ENCODE assay signal across 19 cellular contexts in the genomic region with DNA sequence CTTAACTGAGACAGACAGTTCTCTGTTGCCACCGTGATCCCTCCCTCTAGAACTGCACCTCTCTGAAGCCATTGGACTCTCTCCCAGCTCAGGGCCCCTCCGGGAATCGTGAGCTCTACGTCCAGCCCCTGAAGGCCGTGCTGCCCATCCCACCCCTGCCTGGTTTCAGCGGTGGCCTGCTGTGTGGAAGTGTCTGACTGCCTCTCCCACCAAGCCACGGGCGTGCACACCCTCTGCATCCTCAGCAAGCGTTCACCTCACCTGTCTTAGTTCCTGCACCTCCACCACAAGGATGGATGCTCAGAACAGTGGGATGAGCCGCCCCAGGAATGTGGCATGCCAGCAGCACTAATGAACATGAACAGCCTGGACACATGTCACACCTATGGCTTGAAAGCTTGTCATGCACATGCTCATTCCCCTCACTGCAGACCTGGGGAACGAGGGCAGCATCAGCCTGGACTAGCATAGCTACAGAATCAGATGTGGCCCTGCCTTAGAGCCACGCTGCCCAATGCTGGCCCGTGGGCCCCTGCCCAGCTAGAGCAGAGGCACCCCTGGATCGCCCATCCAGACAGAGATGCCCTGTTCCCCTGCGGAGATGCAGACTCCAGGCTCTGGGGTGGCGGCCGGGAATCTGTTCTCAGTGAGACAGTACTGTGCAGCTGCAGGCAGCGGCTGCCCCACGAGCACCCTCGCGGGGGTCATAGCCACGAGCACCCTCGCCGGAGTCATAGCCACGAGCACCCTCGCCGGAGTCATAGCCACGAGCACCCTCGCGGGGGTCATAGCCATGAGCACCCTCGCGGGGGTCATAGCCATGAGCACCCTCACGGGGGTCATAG.
"Had no signal": no experiment of that assay in that cellular context is flagged by ENCODE, and none has a peak within 500 bp of the region (broad histone marks: within the 10 kb centered on the region; RNA-seq: fewer than 3 reads in every experiment).

No MANE protein-coding gene starts in this region.

- ATAC-seq: esophagus mucosa; left colon; mucosa of descending colon; pancreas; stimulated activated naive B cell treated with anti-CD40 and anti-IgM and Interleukin-4, amounts not matched to agents 10 μg/mL and 1 μg/mL and 100 μg/mL, for 72 hours had no signal

- DNase-seq: activated CD4-positive, alpha-beta T cell treated with anti-CD3 and anti-CD28 coated beads for 48 hours; activated gamma-delta T cell; activated naive CD8-positive, alpha-beta T cell treated with anti-CD3 and anti-CD28 coated beads for 36 hours; anterior cingulate cortex; glutamatergic neuron; immature natural killer cell; mammary epithelial cell; mucosa of descending colon; nephron progenitor cell; retina; small intestine; stimulated activated CD4-positive, alpha-beta T cell treated with anti-CD3 and anti-CD28 coated beads, Interleukin-1b, Interleukin-23, amount 100 ng/mL, for 48 hours; stimulated activated naive B cell treated with anti-CD40 and anti-IgM and Interleukin-4, amounts not matched to agents 10 μg/mL and 1 μg/mL and 100 μg/mL, for 72 hours; WERI-Rb-1 had no signal

- H3K27me3 ChIP-seq: dorsolateral prefrontal cortex, pancreas, upper lobe of left lung had no signal

- H3K9me3 Mint-ChIP-seq: activated naive CD8-positive, alpha-beta T cell treated with anti-CD3 and anti-CD28 coated beads for 36 hours; immature natural killer cell; stimulated activated naive B cell treated with anti-CD40 and anti-IgM and Interleukin-4, amounts not matched to agents 10 μg/mL and 1 μg/mL and 100 μg/mL, for 72 hours had no signal

- H3K4me1 ChIP-seq: pancreas, upper lobe of left lung had no signal

- H3K4me3 Mint-ChIP-seq: activated naive CD8-positive, alpha-beta T cell treated with anti-CD3 and anti-CD28 coated beads for 36 hours; immature natural killer cell; nephron progenitor cell; stimulated activated naive B cell treated with anti-CD40 and anti-IgM and Interleukin-4, amounts not matched to agents 10 μg/mL and 1 μg/mL and 100 μg/mL, for 72 hours had no signal

- H3K4me3 ChIP-seq: dorsolateral prefrontal cortex, mucosa of descending colon, pancreas, upper lobe of left lung had no signal

- H3K27me3 Mint-ChIP-seq: activated naive CD8-positive, alpha-beta T cell treated with anti-CD3 and anti-CD28 coated beads for 36 hours; stimulated activated naive B cell treated with anti-CD40 and anti-IgM and Interleukin-4, amounts not matched to agents 10 μg/mL and 1 μg/mL and 100 μg/mL, for 72 hours had no signal

- H3K9me3 ChIP-seq: mucosa of descending colon, pancreas, upper lobe of left lung had no signal

- H3K4me1 Mint-ChIP-seq: activated naive CD8-positive, alpha-beta T cell treated with anti-CD3 and anti-CD28 coated beads for 36 hours; immature natural killer cell had no signal

- H3K27ac Mint-ChIP-seq: activated naive CD8-positive, alpha-beta T cell treated with anti-CD3 and anti-CD28 coated beads for 36 hours; immature natural killer cell; nephron progenitor cell had no signal

- H3K27ac ChIP-seq: pancreas, upper lobe of left lung, WERI-Rb-1 had no signal
